ENCODE assay signal across 6 cellular contexts in genomic region chr17:28716740-28717577, GRCh38. TPM values are rescaled to one million over a fixed set of nuclear protein-coding genes. Genes with fewer than 3 reads are reported as not detected.
A peak's percentile ranks its signal among the peaks of the same experiment; 100 is the strongest.
DNase-seq lines count a peak whose midpoint lies in the region; ATAC-seq and TF ChIP-seq lines count a peak whose summit lies in the region.

No MANE protein-coding gene starts in this region.

- peaks cover 18% of the 10 kb centered on the region for H3K36me3 Mint-ChIP-seq in CD4-positive, CD25-positive, alpha-beta regulatory T cell
- H3K36me3 Mint-ChIP-seq in activated T-helper 2 cell treated with anti-CD3 and anti-CD28 coated beads, Interferon-gamma antibody, Interleukin-2, Interleukin-4, amounts not matched to agents 10 μg/mL and 5 μg/mL and 100 μg/mL, durations not matched to agents 14 hours and 24 hours and 36 hours (ENCODE audit: low read depth): peaks cover 23% of the 10 kb centered on the region

- H3K27me3 ChIP-seq in CD4-positive, CD25-positive, alpha-beta regulatory T cell (ENCODE audit: control insufficient read depth, insufficient read depth, low read length): peaks cover 11% of the 10 kb centered on the region
- no peaks in the 10 kb centered on the region for H3K27me3 ChIP-seq in lung (ENCODE audit: control insufficient read depth, insufficient read depth)

- no peak for TF ChIP-seq CTCF in lung (IDR thresholded peaks at IDR 0.05; ENCODE audit: control extremely low read depth, extremely low read depth)

- no peaks in the 10 kb centered on the region for H3K9me3 ChIP-seq in CD4-positive, CD25-positive, alpha-beta regulatory T cell (ENCODE audit: control insufficient read depth in 2 of 2, low read length in 2 of 2)
- H3K9me3 ChIP-seq in lung (ENCODE audit: control insufficient read depth in 2 of 2, insufficient read depth in 1 of 2, low read length in 1 of 2): no peaks in the 10 kb centered on the region

- H3K4me1 ChIP-seq in CD4-positive, CD25-positive, alpha-beta regulatory T cell (ENCODE audit: control insufficient read depth, insufficient read depth, low read length, poor library complexity, severe bottlenecking): peaks cover 30% of the 10 kb centered on the region
- peaks cover 0 to 7% of the 10 kb centered on the region in 2 donors for H3K4me1 ChIP-seq in lung (ENCODE audit: control insufficient read depth in 2 of 2, insufficient read depth in 2 of 2, low read length in 2 of 2)

- peak overlapping the region; percentile 24 to 74 (median 41) for H3K4me3 Mint-ChIP-seq in CD4-positive, CD25-positive, alpha-beta regulatory T cell
- peak overlapping the region; percentile 52 for H3K4me3 Mint-ChIP-seq in activated T-helper 2 cell treated with anti-CD3 and anti-CD28 coated beads, Interferon-gamma antibody, Interleukin-2, Interleukin-4, amounts not matched to agents 10 μg/mL and 5 μg/mL and 100 μg/mL, durations not matched to agents 14 hours and 24 hours and 36 hours (ENCODE audit: low read depth)

- H3K4me3 ChIP-seq in CD4-positive, CD25-positive, alpha-beta regulatory T cell (ENCODE audit: low read depth, low read length): no peak overlapping the region
- H3K4me3 ChIP-seq in lung: peak overlapping the region; percentile 49

- H3K27me3 Mint-ChIP-seq in CD4-positive, CD25-positive, alpha-beta regulatory T cell: peaks cover 41% of the 10 kb centered on the region
- peaks cover 15% of the 10 kb centered on the region for H3K27me3 Mint-ChIP-seq in activated T-helper 2 cell treated with anti-CD3 and anti-CD28 coated beads, Interferon-gamma antibody, Interleukin-2, Interleukin-4, amounts not matched to agents 10 μg/mL and 5 μg/mL and 100 μg/mL, durations not matched to agents 14 hours and 24 hours and 36 hours (ENCODE audit: low read depth)

- intact Hi-C loops in activated T-helper 2 cell treated with anti-CD3 and anti-CD28 coated beads, Interferon-gamma antibody, Interleukin-2, Interleukin-4, amounts not matched to agents 10 μg/mL and 5 μg/mL and 100 μg/mL, durations not matched to agents 14 hours and 24 hours and 36 hours (cut with micrococcal nuclease): loop anchor here (5.0 kb wide), 1 partner anchor 35 kb away; no protein-coding TSS in a partner anchor

- H3K4me1 Mint-ChIP-seq in CD4-positive, CD25-positive, alpha-beta regulatory T cell: peaks cover 4 to 47% (median 24%) of the 10 kb centered on the region in 4 donors
- peaks cover 26% of the 10 kb centered on the region for H3K4me1 Mint-ChIP-seq in activated T-helper 2 cell treated with anti-CD3 and anti-CD28 coated beads, Interferon-gamma antibody, Interleukin-2, Interleukin-4, amounts not matched to agents 10 μg/mL and 5 μg/mL and 100 μg/mL, durations not matched to agents 14 hours and 24 hours and 36 hours (ENCODE audit: low read depth)

- ATAC-seq in CD4-positive, CD25-positive, alpha-beta regulatory T cell (ENCODE audit: low read depth in 2 of 2): no peak
- no peak for ATAC-seq in lung (ENCODE audit: insufficient read depth, low FRiP score)
- ATAC-seq in GM19035 (IDR thresholded peaks at IDR 0.05; ENCODE audit: unreplicated experiment): no peak

- WGBS in lung, 2 donors: 13 to 26% methylated on average over 63 of the region's 63 CpGs

- DNase-seq in CD4-positive, CD25-positive, alpha-beta regulatory T cell: no peak
- no peak for DNase-seq in activated T-helper 2 cell treated with anti-CD3 and anti-CD28 coated beads, Interferon-gamma antibody, Interleukin-2, Interleukin-4, amounts not matched to agents 10 μg/mL and 5 μg/mL and 100 μg/mL, durations not matched to agents 14 hours and 24 hours and 36 hours (ENCODE audit: low spot score)
- DNase-seq in lung (ENCODE audit: low spot score) (no peak), A172 (ENCODE audit: low spot score) (no peak), NCI-H187 treated with DMSO at 0.1 percent for 48 hours (lab: John Stamatoyannopoulos, UW) (no peak)

- peaks cover 4% of the 10 kb centered on the region for H3K36me3 ChIP-seq in CD4-positive, CD25-positive, alpha-beta regulatory T cell (ENCODE audit: control insufficient read depth, insufficient read depth, low read length)
- H3K36me3 ChIP-seq in lung (ENCODE audit: control insufficient read depth in 2 of 2, insufficient read depth in 2 of 2, low read length in 2 of 2): peaks cover 0 to 6% of the 10 kb centered on the region in 2 donors

- H3K9me3 Mint-ChIP-seq in CD4-positive, CD25-positive, alpha-beta regulatory T cell: no peaks in the 10 kb centered on the region
- H3K9me3 Mint-ChIP-seq in activated T-helper 2 cell treated with anti-CD3 and anti-CD28 coated beads, Interferon-gamma antibody, Interleukin-2, Interleukin-4, amounts not matched to agents 10 μg/mL and 5 μg/mL and 100 μg/mL, durations not matched to agents 14 hours and 24 hours and 36 hours: no peaks in the 10 kb centered on the region

- H3K27ac ChIP-seq in CD4-positive, CD25-positive, alpha-beta regulatory T cell (ENCODE audit: insufficient read depth, low read length, poor library complexity, severe bottlenecking): peak overlapping the region; percentile 43
- H3K27ac ChIP-seq in lung (ENCODE audit: low read depth in 1 of 2, low read length in 1 of 2): peak overlapping the region; percentile 63 to 68

- peak overlapping the region in 1 of 3 donors; percentile 5 for H3K27ac Mint-ChIP-seq in CD4-positive, CD25-positive, alpha-beta regulatory T cell
- H3K27ac Mint-ChIP-seq in activated T-helper 2 cell treated with anti-CD3 and anti-CD28 coated beads, Interferon-gamma antibody, Interleukin-2, Interleukin-4, amounts not matched to agents 10 μg/mL and 5 μg/mL and 100 μg/mL, durations not matched to agents 14 hours and 24 hours and 36 hours: no peak overlapping the region

RNA-seq across cellular contexts. Expression of gene RAB34, which starts 0.7 kb away (rescaled TPM):
- 4.0 TPM for total RNA-seq in CD4-positive, CD25-positive, alpha-beta regulatory T cell
- polyA plus RNA-seq in CD4-positive, CD25-positive, alpha-beta regulatory T cell: 10 to 100 TPM in 1 of 4 donors, 1 to 10 TPM in 3; 6.6 to 11.5 (median 6.9) TPM
- total RNA-seq in activated T-helper 2 cell treated with anti-CD3 and anti-CD28 coated beads, Interferon-gamma antibody, Interleukin-2, Interleukin-4, amounts not matched to agents 10 μg/mL and 5 μg/mL and 100 μg/mL, durations not matched to agents 14 hours and 24 hours and 36 hours: 19.4 and 21.5 TPM in 2 replicates
- 10 to 100 TPM; 77.8 to 91.8 TPM for total RNA-seq in lung
- 100 to 1,000 TPM; 103 TPM for polyA plus RNA-seq in lung
- total RNA-seq in A172 (2014; rRNA removed; shearing (Covaris generic)): 246 and 286 TPM in 2 replicates

RNA-seq across cellular contexts. Expression of gene RPL23A, which starts 2.8 kb away (rescaled TPM):
- total RNA-seq in CD4-positive, CD25-positive, alpha-beta regulatory T cell: 2,050 TPM
- 1,000 to 10,000 TPM; 4,206 to 5,707 (median 4,669) TPM for polyA plus RNA-seq in CD4-positive, CD25-positive, alpha-beta regulatory T cell
- total RNA-seq in activated T-helper 2 cell treated with anti-CD3 and anti-CD28 coated beads, Interferon-gamma antibody, Interleukin-2, Interleukin-4, amounts not matched to agents 10 μg/mL and 5 μg/mL and 100 μg/mL, durations not matched to agents 14 hours and 24 hours and 36 hours: 1,712 and 1,733 TPM in 2 replicates
- 1,000 to 10,000 TPM in 1 of 2 donors, 100 to 1,000 TPM in 1; 528 to 1,109 TPM for total RNA-seq in lung
- polyA plus RNA-seq in lung: 1,000 to 10,000 TPM in 1 of 2 donors, 100 to 1,000 TPM in 1; 955 to 1,200 TPM
- total RNA-seq in A172 (2014; rRNA removed; shearing (Covaris generic)): 697 and 1,197 TPM in 2 replicates

RNA-seq across cellular contexts. Expression of gene PROCA1, which starts 5.3 kb away (rescaled TPM):
- total RNA-seq in CD4-positive, CD25-positive, alpha-beta regulatory T cell: 5.3 TPM
- polyA plus RNA-seq in CD4-positive, CD25-positive, alpha-beta regulatory T cell: under 1 TPM in 3 of 4 donors, not detected in 1; 0.37 to 0.67 (median 0.63) TPM
- total RNA-seq in activated T-helper 2 cell treated with anti-CD3 and anti-CD28 coated beads, Interferon-gamma antibody, Interleukin-2, Interleukin-4, amounts not matched to agents 10 μg/mL and 5 μg/mL and 100 μg/mL, durations not matched to agents 14 hours and 24 hours and 36 hours: 7.0 and 7.7 TPM in 2 replicates
- 1 to 10 TPM; 2.1 to 3.7 TPM for total RNA-seq in lung
- polyA plus RNA-seq in lung: 1 to 10 TPM; 1.2 to 3.4 TPM
- total RNA-seq in A172 (2014; rRNA removed; shearing (Covaris generic)): 1.2 and 2.0 TPM in 2 replicates

RNA-seq across cellular contexts. Expression of gene TLCD1, which starts 9.1 kb away (rescaled TPM):
- total RNA-seq in CD4-positive, CD25-positive, alpha-beta regulatory T cell: 1.3 TPM
- polyA plus RNA-seq in CD4-positive, CD25-positive, alpha-beta regulatory T cell: not detected
- 8.0 and 8.2 TPM in 2 replicates for total RNA-seq in activated T-helper 2 cell treated with anti-CD3 and anti-CD28 coated beads, Interferon-gamma antibody, Interleukin-2, Interleukin-4, amounts not matched to agents 10 μg/mL and 5 μg/mL and 100 μg/mL, durations not matched to agents 14 hours and 24 hours and 36 hours
- 10 to 100 TPM in 1 of 2 donors, 1 to 10 TPM in 1; 3.8 to 32.0 TPM for total RNA-seq in lung
- polyA plus RNA-seq in lung: 10 to 100 TPM; 25.4 to 42.0 TPM
- total RNA-seq in A172 (2014; rRNA removed; shearing (Covaris generic)): 3.3 and 3.9 TPM in 2 replicates

RNA-seq across cellular contexts. Expression of gene NEK8, which starts 11.6 kb away (rescaled TPM):
- total RNA-seq in CD4-positive, CD25-positive, alpha-beta regulatory T cell: 7.5 TPM
- 1 to 10 TPM; 1.8 to 2.6 (median 2.0) TPM for polyA plus RNA-seq in CD4-positive, CD25-positive, alpha-beta regulatory T cell
- 3.6 and 4.2 TPM in 2 replicates for total RNA-seq in activated T-helper 2 cell treated with anti-CD3 and anti-CD28 coated beads, Interferon-gamma antibody, Interleukin-2, Interleukin-4, amounts not matched to agents 10 μg/mL and 5 μg/mL and 100 μg/mL, durations not matched to agents 14 hours and 24 hours and 36 hours
- total RNA-seq in lung: 10 to 100 TPM in 1 of 2 donors, 1 to 10 TPM in 1; 5.7 to 14.7 TPM
- polyA plus RNA-seq in lung: 1 to 10 TPM; 5.1 to 9.2 TPM
- 1.5 and 2.5 TPM in 2 replicates for total RNA-seq in A172 (2014; rRNA removed; shearing (Covaris generic))
